Comparison of ENCODE assay signal across 25 cellular contexts in the genomic region with DNA sequence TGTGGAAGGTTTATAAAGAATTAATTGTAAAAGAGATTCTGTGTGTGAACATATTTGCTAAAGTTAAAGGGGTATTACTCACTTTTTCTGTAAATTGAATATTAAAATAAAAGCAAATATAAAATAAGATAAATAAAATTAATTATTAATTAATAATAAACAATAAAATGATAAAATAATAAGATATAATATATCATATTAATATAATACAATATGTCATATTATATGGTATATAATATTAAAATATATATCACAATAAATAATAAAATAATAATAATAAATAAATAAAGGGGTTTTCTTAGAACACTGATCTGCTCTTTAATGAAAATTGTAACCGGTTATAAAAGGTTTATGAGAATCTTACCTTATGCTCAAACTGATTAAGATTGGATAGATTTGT. TPM values are rescaled to one million over a fixed set of nuclear protein-coding genes. Genes with fewer than 3 reads are reported as not detected.
A peak's percentile ranks its signal among the peaks of the same experiment; 100 is the strongest.
DNase-seq lines count a peak whose midpoint lies in the region; ATAC-seq, FAIRE-seq and TF ChIP-seq lines count a peak whose summit lies in the region.
"Had no signal": no experiment of that assay in that cellular context is flagged by ENCODE, and none has a peak within 500 bp of the region (broad histone marks: within the 10 kb centered on the region; RNA-seq: fewer than 3 reads in every experiment).

No MANE protein-coding gene starts in this region.

- H3K9me3 ChIP-seq in pancreas: no peaks in the 10 kb centered on the region
- no peaks in the 10 kb centered on the region for H3K9me3 ChIP-seq in effector memory CD4-positive, alpha-beta T cell (ENCODE audit: control insufficient read depth, low read length)
- H3K9me3 ChIP-seq: A549, Caco-2 had no signal

- ATAC-seq in pancreas: no peak
- ATAC-seq: A549, GM12878 had no signal

- H3K27ac ChIP-seq in pancreas: no peak overlapping the region
- H3K27ac ChIP-seq in effector memory CD4-positive, alpha-beta T cell (ENCODE audit: insufficient read depth, low read length, poor library complexity, severe bottlenecking): no peak overlapping the region
- H3K27ac ChIP-seq: 22Rv1, A549, GM23248 had no signal

- FAIRE-seq in A204.1 (lab: Jason Lieb, UNC): peak; percentile 97
- peak; percentile 95 for FAIRE-seq in TTC549 (lab: Jason Lieb, UNC)
- FAIRE-seq in endometrium (lab: Jason Lieb, UNC): peak; percentile 88
- FAIRE-seq in pancreas (lab: Jason Lieb, UNC): peak; percentile 96
- FAIRE-seq: A549, GM12878, GM19239, H1 had no signal

- TF ChIP-seq CTCF in pancreas (IDR thresholded peaks at IDR 0.05): no peak

- H3K36me3 ChIP-seq in pancreas: no peaks in the 10 kb centered on the region
- no peaks in the 10 kb centered on the region for H3K36me3 ChIP-seq in effector memory CD4-positive, alpha-beta T cell (ENCODE audit: control insufficient read depth, insufficient read depth, low read length)

- H3K4me3 ChIP-seq in pancreas: no peak overlapping the region
- no peak overlapping the region for H3K4me3 ChIP-seq in effector memory CD4-positive, alpha-beta T cell (ENCODE audit: insufficient read depth, low read depth, low read length, poor library complexity, severe bottlenecking)
- H3K4me3 ChIP-seq: A549, GM12878, GM23248 had no signal

- no peak for DNase-seq in pancreas
- DNase-seq in Ammon's horn (ENCODE audit: low spot score): no peak
- DNase-seq in activated naive CD4-positive, alpha-beta T cell treated with Interleukin-2 at 50 U/mL for 16 hours: no peak
- DNase-seq in COR-L47 (lab: John Stamatoyannopoulos, UW): no peak
- DNase-seq in effector memory CD4-positive, alpha-beta T cell: no peak
- DNase-seq: ACHN; AML-193; C1 segment of cervical spinal cord; Caco-2; CD4-positive, alpha-beta memory T cell; DMS153; DND-41; GDM1; GM23248; H7; HCEC 1CT had no signal

- intact Hi-C loops in pancreas (cut with DNase I): no loop called here

- H3K4me1 ChIP-seq in pancreas: no peaks in the 10 kb centered on the region
- H3K4me1 ChIP-seq in effector memory CD4-positive, alpha-beta T cell (ENCODE audit: control insufficient read depth, insufficient read depth, low read length, poor library complexity, severe bottlenecking): no peaks in the 10 kb centered on the region
- H3K4me1 ChIP-seq: A549, Caco-2 had no signal

- WGBS in pancreas, 2 donors: 57 to 76% methylated on average over 1 of the region's 1 CpG

- H3K27me3 ChIP-seq in pancreas: peaks cover 0 to 2% (median 0%) of the 10 kb centered on the region in 4 donors
- H3K27me3 ChIP-seq in effector memory CD4-positive, alpha-beta T cell (replicated peaks; ENCODE audit: control insufficient read depth, insufficient read depth, low read length, poor library complexity, severe bottlenecking): no peaks in the 10 kb centered on the region

RNA-seq across cellular contexts. Expression of a gene that starts 29.8 kb away (rescaled TPM):
- under 1 TPM in 4 of 6 donors, not detected in 2; under 0.01 to 0.37 (median 0.15) TPM for total RNA-seq in pancreas
- polyA plus RNA-seq in pancreas: under 1 TPM; under 0.01 to 0.02 TPM
- total RNA-seq: CD4-positive, alpha-beta memory T cell; GM12878; GM23248 had no signal
- polyA plus RNA-seq: A549; BJ; CD4-positive, alpha-beta memory T cell; GM12878; GM23248 had no signal
